Comparison of ENCODE assay signal across 25 cellular contexts in the genomic region with DNA sequence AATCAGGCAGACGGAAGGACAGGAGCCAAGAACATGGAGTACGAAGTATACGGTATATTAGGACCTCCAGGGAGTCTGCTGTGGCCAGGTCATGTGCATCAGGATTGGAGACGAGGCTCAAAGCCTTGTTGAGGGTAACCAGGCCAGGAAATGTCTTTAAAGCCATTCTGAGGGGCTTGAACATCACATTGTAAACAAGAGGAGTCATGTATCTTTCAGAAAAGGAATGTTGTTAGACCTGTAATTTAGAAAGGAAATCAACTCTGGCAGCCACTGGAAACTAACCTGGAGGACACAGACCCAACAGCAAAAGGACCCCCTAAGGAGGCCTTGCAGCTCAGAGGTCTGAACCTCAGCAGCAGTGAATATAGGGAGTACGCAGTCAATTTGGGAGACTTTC.
"Had no signal": no experiment of that assay in that cellular context is flagged by ENCODE, and none has a peak within 500 bp of the region (broad histone marks: within the 10 kb centered on the region; RNA-seq: fewer than 3 reads in every experiment).

No MANE protein-coding gene starts in this region.

- H3K27me3 ChIP-seq: brain microvascular endothelial cell, foreskin keratinocyte, ovary, right lobe of liver, testis had no signal

- ATAC-seq: foreskin keratinocyte; heart right ventricle; naive thymus-derived CD4-positive, alpha-beta T cell; right lobe of liver had no signal

- H3K4me3 ChIP-seq: coronary artery, esophagus muscularis mucosa, heart right ventricle, ovary, right lobe of liver, testis, transverse colon, uterus had no signal

- H3K4me3 Mint-ChIP-seq: activated CD4-positive, alpha-beta memory T cell treated with anti-CD3 and anti-CD28 coated beads for 36 hours; activated CD4-positive, alpha-beta T cell treated with anti-CD3 and anti-CD28 coated beads, Interleukin-2, amount 10 ng/mL, durations not matched to agents 24 days and 14 days; activated T-cell treated with anti-CD3 and anti-CD28 coated beads, Interleukin-2, amount 50 U/mL, for 24 hours; naive thymus-derived CD4-positive, alpha-beta T cell had no signal

- H3K27ac Mint-ChIP-seq: activated CD4-positive, alpha-beta memory T cell treated with anti-CD3 and anti-CD28 coated beads for 36 hours; activated CD4-positive, alpha-beta T cell treated with anti-CD3 and anti-CD28 coated beads, Interleukin-2, amount 10 ng/mL, durations not matched to agents 24 days and 14 days; naive thymus-derived CD4-positive, alpha-beta T cell; progenitor cell of endocrine pancreas had no signal

- H3K36me3 ChIP-seq: brain microvascular endothelial cell, heart right ventricle, ovary, right lobe of liver, transverse colon, uterus had no signal

- H3K4me1 ChIP-seq: esophagus muscularis mucosa, foreskin keratinocyte, right lobe of liver, testis, transverse colon, uterus had no signal

- H3K9me3 ChIP-seq: esophagus muscularis mucosa, heart right ventricle, ovary, right lobe of liver, testis, transverse colon, uterus had no signal

- H3K27me3 Mint-ChIP-seq: activated CD4-positive, alpha-beta memory T cell treated with anti-CD3 and anti-CD28 coated beads for 36 hours; activated T-cell treated with anti-CD3 and anti-CD28 coated beads, Interleukin-2, amount 50 U/mL, for 24 hours; progenitor cell of endocrine pancreas had no signal

- DNase-seq: activated CD4-positive, alpha-beta memory T cell treated with anti-CD3 and anti-CD28 coated beads for 36 hours; activated CD4-positive, alpha-beta T cell treated with anti-CD3 and anti-CD28 coated beads, Interleukin-2, amount 10 ng/mL, durations not matched to agents 24 days and 14 days; activated CD4-positive, CD25-positive, alpha-beta regulatory T cell treated with anti-CD3 and anti-CD28 coated beads, Interleukin-2, amount 50 U/mL, for 72 hours; activated CD8-positive, alpha-beta memory T cell treated with anti-CD3 and anti-CD28 coated beads, Interleukin-2, amount 50 U/mL, for 48 hours; activated gamma-delta T cell; activated naive CD4-positive, alpha-beta T cell treated with anti-CD3 and anti-CD28 coated beads, Interleukin-2, amount 50 U/mL, for 16 hours; activated T-cell treated with anti-CD3 and anti-CD28 coated beads, Interleukin-2, amount 50 U/mL, for 24 hours; amniotic stem cell; brain microvascular endothelial cell; foreskin keratinocyte; heart right ventricle; mammary epithelial cell; midbrain; naive thymus-derived CD4-positive, alpha-beta T cell; ovary; right lobe of liver; stimulated activated CD4-positive, alpha-beta T cell treated with anti-CD3 and anti-CD28 coated beads, Interleukin-2, amount 100 ng/mL, for 48 hours; stimulated activated naive CD8-positive, alpha-beta T cell treated with anti-CD3 and anti-CD28 coated beads, Interleukin-15, Interleukin-2, amounts not matched to agents 100 U/mL and 50 U/mL, for 24 hours; testis; transverse colon; uterus had no signal

- H3K27ac ChIP-seq: brain microvascular endothelial cell, coronary artery, esophagus muscularis mucosa, foreskin keratinocyte, heart right ventricle, ovary, right lobe of liver, testis, transverse colon, uterus, VCaP had no signal

- H3K9me3 Mint-ChIP-seq: activated CD4-positive, alpha-beta memory T cell treated with anti-CD3 and anti-CD28 coated beads for 36 hours; activated CD4-positive, alpha-beta T cell treated with anti-CD3 and anti-CD28 coated beads, Interleukin-2, amount 10 ng/mL, durations not matched to agents 24 days and 14 days; activated T-cell treated with anti-CD3 and anti-CD28 coated beads, Interleukin-2, amount 50 U/mL, for 24 hours; naive thymus-derived CD4-positive, alpha-beta T cell had no signal

- H3K4me1 Mint-ChIP-seq: activated CD4-positive, alpha-beta T cell treated with anti-CD3 and anti-CD28 coated beads, Interleukin-2, amount 10 ng/mL, durations not matched to agents 24 days and 14 days had no signal
